Comparison of ENCODE assay signal across 1 cellular context in genomic region chr5:179678238-179679013, GRCh38.
A peak's percentile ranks its signal among the peaks of the same experiment; 100 is the strongest.
TF ChIP-seq lines count a peak whose summit lies in the region.

No MANE protein-coding gene starts in this region.

TF ChIP-seq in HepG2, 621 proteins besides CTCF, POLR2A, EP300 and RAD21 (continued from another document and continues in another):
- TF ChIP-seq ZFP91 (CRISPR knock-in tag; IDR thresholded peaks at IDR 0.05; ENCODE audit: borderline replicate concordance) (peak; percentile 68; the same call in 1 of the 2 replicates), PITX1 (CRISPR knock-in tag; IDR thresholded peaks at IDR 0.05) (peak; percentile 53; the same call in 1 of the 2 replicates), MNT (IDR thresholded peaks at IDR 0.05) (peak; percentile 62), ZNF609 (CRISPR knock-in tag; IDR thresholded peaks at IDR 0.05; ENCODE audit: borderline replicate concordance) (peak; percentile 76; the same call in 1 of the 2 replicates), ZNF678 (CRISPR knock-in tag; IDR thresholded peaks at IDR 0.05) (peak; percentile 99), ZNF7 (CRISPR knock-in tag; IDR thresholded peaks at IDR 0.05) (peak; percentile 3; the same call in 1 of the 2 replicates), ZNF512B (CRISPR knock-in tag; IDR thresholded peaks at IDR 0.05; ENCODE audit: borderline replicate concordance) (no peak), HOMEZ (CRISPR knock-in tag; IDR thresholded peaks at IDR 0.05; ENCODE audit: low read depth) (peak; percentile 56; the same call in 1 of the 2 replicates), TMF1 (CRISPR knock-in tag; IDR thresholded peaks at IDR 0.05; ENCODE audit: low read depth) (peak; percentile 95), ZNF232 (CRISPR knock-in tag; IDR thresholded peaks at IDR 0.05; ENCODE audit: borderline replicate concordance) (peak; percentile 91; the same call in 1 of the 2 replicates), MAFK (conservative IDR thresholded peaks at IDR 0.05 in 1 of 2, IDR thresholded peaks at IDR 0.05 in 1 of 2; ENCODE audit: low read length in 2 of 2) (no peak), ZNF10 (CRISPR knock-in tag; IDR thresholded peaks at IDR 0.05; ENCODE audit: borderline replicate concordance, low read depth) (no peak), YY1 (IDR thresholded peaks at IDR 0.05; ENCODE audit: insufficient read depth, insufficient replicate concordance, low read depth, low read length) (peak; percentile 56), ZBTB34 (CRISPR knock-in tag; IDR thresholded peaks at IDR 0.05) (no peak), ZNF431 (CRISPR knock-in tag; IDR thresholded peaks at IDR 0.05; ENCODE audit: borderline replicate concordance, low read depth) (peak; percentile 82; the same call in 1 of the 2 replicates), REST (IDR thresholded peaks at IDR 0.05; ENCODE audit: borderline replicate concordance in 1 of 2, low read depth in 1 of 2, low read length in 2 of 2) (peak in 1 of 2 experiments; percentile 55; a peak in 1 of 4 replicates), CENPBD1 (CRISPR knock-in tag; IDR thresholded peaks at IDR 0.05; ENCODE audit: borderline replicate concordance, low read depth) (no peak; the same call in 1 of the 2 replicates), ZNF292 (CRISPR knock-in tag; IDR thresholded peaks at IDR 0.05; ENCODE audit: borderline replicate concordance, low read depth) (no peak), LBX2 (CRISPR knock-in tag; IDR thresholded peaks at IDR 0.05; ENCODE audit: borderline replicate concordance) (peak; percentile 90), ZZZ3 (CRISPR knock-in tag; IDR thresholded peaks at IDR 0.05; ENCODE audit: borderline replicate concordance) (peak; percentile 86; the same call in 1 of the 2 replicates), SRSF1 (optimal IDR thresholded peaks at IDR 0.05; ENCODE audit: low read depth, low read length) (peak; percentile 83), FIP1L1 (IDR thresholded peaks at IDR 0.05; ENCODE audit: borderline replicate concordance, insufficient read depth, low read depth, low read length) (no peak), ZNF737 (CRISPR knock-in tag; IDR thresholded peaks at IDR 0.05; ENCODE audit: borderline replicate concordance) (no peak), XBP1 (CRISPR knock-in tag; IDR thresholded peaks at IDR 0.05) (0 out of 2 replicates have a peak, but pooled peaks have one; percentile 9), PPARG (CRISPR knock-in tag; conservative IDR thresholded peaks at IDR 0.05) (no peak; the same call in none of the 2 replicates), STAT6 (CRISPR knock-in tag; IDR thresholded peaks at IDR 0.05; ENCODE audit: borderline replicate concordance) (peak; percentile 57; the same call in 1 of the 2 replicates), ZNF589 (CRISPR knock-in tag; conservative IDR thresholded peaks at IDR 0.05) (peak; percentile 92), HNRNPK (IDR thresholded peaks at IDR 0.05; ENCODE audit: low read depth, low read length, poor library complexity, severe bottlenecking) (peak; percentile 76), SALL1 (CRISPR knock-in tag; IDR thresholded peaks at IDR 0.05) (peak; percentile 89), ZNF788 (CRISPR knock-in tag; IDR thresholded peaks at IDR 0.05; ENCODE audit: borderline replicate concordance) (peak; percentile 90; the same call in 1 of the 2 replicates), FOXP1 (IDR thresholded peaks at IDR 0.05) (no peak), FOXP1 (CRISPR knock-in tag; IDR thresholded peaks at IDR 0.05) (no peak; the same call in 1 of the 2 replicates), ZSCAN30 (CRISPR knock-in tag; IDR thresholded peaks at IDR 0.05) (no peak)
